10 cellular contexts compared by ENCODE assay signal in genomic region chr13:110676511-110677204, GRCh38. TPM values are rescaled to one million over a fixed set of nuclear protein-coding genes. Genes with fewer than 3 reads are reported as not detected.
DNase-seq lines count a peak whose midpoint lies in the region; ATAC-seq, FAIRE-seq and TF ChIP-seq lines count a peak whose summit lies in the region.
"Had no signal": no experiment of that assay in that cellular context is flagged by ENCODE, and none has a peak within 500 bp of the region (broad histone marks: within the 10 kb centered on the region; RNA-seq: fewer than 3 reads in every experiment).

No MANE protein-coding gene starts in this region.

- no peak overlapping the region for H3K4me3 ChIP-seq in osteoblast (ENCODE audit: insufficient read depth, low read length)

- H3K27ac ChIP-seq in osteoblast (ENCODE audit: low read depth, low read length) = no peak overlapping the region
- H3K27ac ChIP-seq: 22Rv1, neutrophil had no signal

- no peak for TF ChIP-seq CTCF in osteoblast (IDR thresholded peaks at IDR 0.05; ENCODE audit: extremely low read depth, low read depth, low read length)

- H3K27me3 ChIP-seq in osteoblast (ENCODE audit: insufficient read depth, low read length) = no peaks in the 10 kb centered on the region
- H3K27me3 ChIP-seq: neutrophil had no signal

- H3K79me2 ChIP-seq in osteoblast (ENCODE audit: insufficient read depth, low read length) = peaks cover 51% of the 10 kb centered on the region

- no peaks in the 10 kb centered on the region for H3K9me3 ChIP-seq in osteoblast (ENCODE audit: low read depth, low read length)
- H3K9me3 ChIP-seq: neutrophil had no signal

- no peak overlapping the region for H3K4me2 ChIP-seq in osteoblast (ENCODE audit: insufficient read depth, low read length)

- H3K4me1 ChIP-seq in osteoblast (ENCODE audit: insufficient read depth, low read length) = no peaks in the 10 kb centered on the region

- no peak overlapping the region for H2AFZ ChIP-seq in osteoblast (ENCODE audit: low read length)

- FAIRE-seq in HTR-8/SVneo (lab: Jason Lieb, UNC) = no peak

- H3K36me3 ChIP-seq in osteoblast (ENCODE audit: insufficient read depth, low read length) = peaks cover 47% of the 10 kb centered on the region

- DNase-seq in activated CD4-positive, CD25-positive, alpha-beta regulatory T cell treated with anti-CD3 and anti-CD28 coated beads, Interleukin-2, amount 50 U/mL, for 72 hours = no peak
- DNase-seq in NCI-H2171 treated with DMSO at 0.1 percent for 48 hours (lab: John Stamatoyannopoulos, UW) (peak; percentile 58), osteoblast (ENCODE audit: insufficient read length, low spot score, missing footprints) (peak; percentile 62), retina (no peak), HTR-8/SVneo (ENCODE audit: insufficient read length, low spot score) (no peak), HK-2 (ENCODE audit: unreplicated experiment) (no peak)

- peaks cover 6% of the 10 kb centered on the region for H4K20me1 ChIP-seq in osteoblast (ENCODE audit: insufficient read depth, low read length)

- ATAC-seq in activated CD4-positive, CD25-positive, alpha-beta regulatory T cell treated with anti-CD3 and anti-CD28 coated beads, Interleukin-2, amount 50 U/mL, for 24 hours = peak; percentile 57 to 70
- peak; percentile 73 for ATAC-seq in HG02610 (IDR thresholded peaks at IDR 0.05; ENCODE audit: unreplicated experiment)

RNA-seq across cellular contexts. Expression of gene CARS2, which starts 29.3 kb away (rescaled TPM):
- 154 and 161 TPM in 2 replicates for total RNA-seq in osteoblast

RNA-seq across cellular contexts. Expression of gene ING1, which starts 36.8 kb away (rescaled TPM):
- 9.1 and 10.5 TPM in 2 replicates for total RNA-seq in osteoblast

Comparison
In these comparisons a context has a peak if more than half of its experiments do, and no peak if none do; other contexts are left out.
1. DNase-seq: peak in NCI-H2171 treated with DMSO at 0.1 percent for 48 hours (single experiment) and osteoblast (single experiment); none in activated CD4-positive, CD25-positive, alpha-beta regulatory T cell treated with anti-CD3 and anti-CD28 coated beads, Interleukin-2, amount 50 U/mL, for 72 hours (single experiment), retina (single experiment), HTR-8/SVneo (single experiment) and HK-2 (single experiment).